10 cellular contexts compared by ENCODE assay signal in genomic region chr1:246428542-246429308, GRCh38.
A peak's percentile ranks its signal among the peaks of the same experiment; 100 is the strongest.
DNase-seq lines count a peak whose midpoint lies in the region; ATAC-seq and TF ChIP-seq lines count a peak whose summit lies in the region.
"Had no signal": no experiment of that assay in that cellular context is flagged by ENCODE, and none has a peak within 500 bp of the region (broad histone marks: within the 10 kb centered on the region; RNA-seq: fewer than 3 reads in every experiment).

No MANE protein-coding gene starts in this region.

- H3K27ac Mint-ChIP-seq in activated naive CD4-positive, alpha-beta T cell treated with anti-CD3 and anti-CD28 coated beads, Interleukin-2, amount 50 U/mL, for 72 hours = peak overlapping the region in 1 of 2 donors; percentile 70
- H3K27ac Mint-ChIP-seq in activated naive CD4-positive, alpha-beta T cell treated with anti-CD3 and anti-CD28 coated beads, Interleukin-2, amount 10 ng/mL, durations not matched to agents 7 days and 5 days = no peak overlapping the region

- peaks cover 0 to 7% of the 10 kb centered on the region in 2 donors for H3K9me3 Mint-ChIP-seq in activated naive CD4-positive, alpha-beta T cell treated with anti-CD3 and anti-CD28 coated beads, Interleukin-2, amount 50 U/mL, for 72 hours
- H3K9me3 Mint-ChIP-seq in activated naive CD4-positive, alpha-beta T cell treated with anti-CD3 and anti-CD28 coated beads, Interleukin-2, amount 10 ng/mL, durations not matched to agents 7 days and 5 days = peaks cover 5% of the 10 kb centered on the region

- no peaks in the 10 kb centered on the region for H3K4me1 Mint-ChIP-seq in activated naive CD4-positive, alpha-beta T cell treated with anti-CD3 and anti-CD28 coated beads, Interleukin-2, amount 10 ng/mL, durations not matched to agents 7 days and 5 days

- DNase-seq in activated naive CD4-positive, alpha-beta T cell treated with anti-CD3 and anti-CD28 coated beads, Interleukin-2, amount 50 U/mL, for 72 hours (ENCODE audit: low spot score in 2 of 2) = no peak
- no peak for DNase-seq in activated naive CD4-positive, alpha-beta T cell treated with anti-CD3 and anti-CD28 coated beads, Interleukin-2, amount 10 ng/mL, durations not matched to agents 7 days and 5 days
- DNase-seq in SIG-M5 (lab: John Stamatoyannopoulos, UW) = peak; percentile 72
- peak; percentile 92 to 99 for DNase-seq in fibroblast of lung (ENCODE audit: low read depth in 2 of 2)
- peak; percentile 11 to 60 for DNase-seq in stimulated activated CD8-positive, alpha-beta memory T cell treated with anti-CD3 and anti-CD28 coated beads, Interleukin-7, amount 100 ng/mL, for 48 hours (ENCODE audit: extremely low read depth in 1 of 2, low read depth in 1 of 2)
- no peak for DNase-seq in effector CD4-positive, alpha-beta T cell
- no peak for DNase-seq in GM10266 (ENCODE audit: extremely low spot score)
- DNase-seq in dorsolateral prefrontal cortex = no peak
- DNase-seq: DMS153 had no signal

- no peaks in the 10 kb centered on the region for H3K4me1 ChIP-seq in fibroblast of lung (ENCODE audit: control insufficient read depth, extremely low read depth, insufficient read depth, low read length)

- no peak overlapping the region for H2AFZ ChIP-seq in fibroblast of lung (ENCODE audit: low read length)

- H3K9ac ChIP-seq in fibroblast of lung (ENCODE audit: insufficient read depth, low read length) = no peak overlapping the region

- no peak for TF ChIP-seq CTCF in fibroblast of lung (conservative IDR thresholded peaks at IDR 0.05 in 1 of 2, IDR thresholded peaks at IDR 0.05 in 1 of 2; ENCODE audit: low read depth in 1 of 2, low read length in 2 of 2)
- no peak for TF ChIP-seq CTCF in GM10266 (IDR thresholded peaks at IDR 0.05; ENCODE audit: control insufficient read depth, insufficient read depth, low read depth, missing control alignments)
- TF ChIP-seq CTCF in dorsolateral prefrontal cortex (IDR thresholded peaks at IDR 0.05 in 54 of 56, conservative IDR thresholded peaks at IDR 0.05 in 2 of 56; ENCODE audit: low read depth in 1 of 56, partially characterized antibody in 56 of 56) = no peak

- no peaks in the 10 kb centered on the region for H3K9me3 ChIP-seq in fibroblast of lung (ENCODE audit: control insufficient read depth, insufficient read depth, low read depth, low read length)

- CTCF ChIA-PET in activated naive CD4-positive, alpha-beta T cell treated with anti-CD3 and anti-CD28 coated beads, Interleukin-2, amount 10 ng/mL, durations not matched to agents 7 days and 5 days (lab: Charles Lee) = interaction anchor here (0.6 kb wide), 1 partner anchor 49 kb away, joined by 3 read pairs; no protein-coding TSS in a partner anchor

- H3K4me3 Mint-ChIP-seq in activated naive CD4-positive, alpha-beta T cell treated with anti-CD3 and anti-CD28 coated beads, Interleukin-2, amount 10 ng/mL, durations not matched to agents 7 days and 5 days = no peak overlapping the region

- intact Hi-C loops in dorsolateral prefrontal cortex (cut with DNase I) = no loop called here

- no peaks in the 10 kb centered on the region for H3K36me3 ChIP-seq in fibroblast of lung (ENCODE audit: control insufficient read depth, insufficient read depth, low read length)

- no peak overlapping the region for H3K4me3 ChIP-seq in fibroblast of lung (replicated peaks in 1 of 4; ENCODE audit: control extremely low read depth in 1 of 4, insufficient read depth in 1 of 4, low read depth in 3 of 4, low read length in 4 of 4)
- H3K4me3 ChIP-seq in dorsolateral prefrontal cortex = no peak overlapping the region

- H3K36me3 Mint-ChIP-seq in activated naive CD4-positive, alpha-beta T cell treated with anti-CD3 and anti-CD28 coated beads, Interleukin-2, amount 50 U/mL, for 72 hours = peaks cover 0 to 8% of the 10 kb centered on the region in 2 donors
- H3K36me3 Mint-ChIP-seq in activated naive CD4-positive, alpha-beta T cell treated with anti-CD3 and anti-CD28 coated beads, Interleukin-2, amount 10 ng/mL, durations not matched to agents 7 days and 5 days = no peaks in the 10 kb centered on the region

- peak overlapping the region; percentile 4 for H3K27ac ChIP-seq in fibroblast of lung (ENCODE audit: insufficient read depth, low read length)
- no peak overlapping the region for H3K27ac ChIP-seq in dorsolateral prefrontal cortex
- H3K27ac ChIP-seq: RWPE1 had no signal

- H3K27me3 ChIP-seq in fibroblast of lung (ENCODE audit: control insufficient read depth, insufficient read depth, low read length) (no peaks in the 10 kb centered on the region), dorsolateral prefrontal cortex (no peaks in the 10 kb centered on the region)

- no peaks in the 10 kb centered on the region for H3K79me2 ChIP-seq in fibroblast of lung (ENCODE audit: control insufficient read depth, insufficient read depth, low read length)

- no peaks in the 10 kb centered on the region for H4K20me1 ChIP-seq in fibroblast of lung (ENCODE audit: control insufficient read depth, extremely low read depth, insufficient read depth, low read length)

- H3K4me2 ChIP-seq in fibroblast of lung (ENCODE audit: extremely low read depth, insufficient read depth, low read length) = no peak overlapping the region

- peak; percentile 61 to 71 for ATAC-seq in activated naive CD4-positive, alpha-beta T cell treated with anti-CD3 and anti-CD28 coated beads, Interleukin-2, amount 50 U/mL, for 72 hours

- no peaks in the 10 kb centered on the region for H3K27me3 Mint-ChIP-seq in activated naive CD4-positive, alpha-beta T cell treated with anti-CD3 and anti-CD28 coated beads, Interleukin-2, amount 10 ng/mL, durations not matched to agents 7 days and 5 days

Comparison
In these comparisons a context has a peak if more than half of its experiments do, and no peak if none do; other contexts are left out.
1. DNase-seq: peak in SIG-M5 (single experiment), fibroblast of lung (2 of 2) and stimulated activated CD8-positive, alpha-beta memory T cell treated with anti-CD3 and anti-CD28 coated beads, Interleukin-7, amount 100 ng/mL, for 48 hours (2 of 2); none in activated naive CD4-positive, alpha-beta T cell treated with anti-CD3 and anti-CD28 coated beads, Interleukin-2, amount 50 U/mL, for 72 hours (0 of 2), activated naive CD4-positive, alpha-beta T cell treated with anti-CD3 and anti-CD28 coated beads, Interleukin-2, amount 10 ng/mL, durations not matched to agents 7 days and 5 days (single experiment), effector CD4-positive, alpha-beta T cell (single experiment), GM10266 (single experiment) and dorsolateral prefrontal cortex (0 of 10).